In the genomic region with DNA sequence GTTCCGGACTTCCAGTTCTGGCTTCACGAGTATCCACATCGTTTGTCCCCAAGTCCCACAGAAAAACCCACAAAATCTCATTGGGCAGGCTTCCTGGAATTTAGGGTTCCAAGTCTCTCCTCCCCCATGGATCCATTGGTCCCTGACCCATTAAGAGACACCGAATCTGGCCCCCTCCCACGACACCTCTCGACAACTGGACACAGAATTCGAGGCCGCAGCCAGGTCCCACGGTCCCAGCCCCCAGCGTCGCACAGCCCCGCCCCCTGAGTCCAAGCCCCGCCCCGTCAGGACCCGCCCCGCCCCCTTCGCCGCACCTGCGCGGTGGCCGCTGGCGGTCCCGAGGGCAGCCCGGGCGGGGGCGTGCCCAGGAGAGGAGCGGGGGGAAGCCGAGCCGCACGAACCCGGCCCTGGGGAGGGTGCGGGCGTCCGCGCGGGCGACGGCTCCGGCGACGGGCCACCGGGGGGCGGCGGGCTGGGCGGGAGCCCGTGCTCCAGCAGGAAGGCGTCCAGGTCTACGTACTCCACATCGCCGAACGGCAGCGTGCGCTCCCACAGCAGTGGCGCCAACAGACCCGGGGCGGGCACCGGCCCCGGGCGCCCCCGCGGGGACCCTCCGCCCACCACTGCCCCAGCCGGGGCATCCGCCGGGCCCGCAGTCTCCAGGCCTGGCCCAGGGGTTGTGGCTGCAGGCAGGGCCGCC, we compare ENCODE assay signal across 8 cellular contexts. TPM values are rescaled to one million over a fixed set of nuclear protein-coding genes. Genes with fewer than 3 reads are reported as not detected.
DNase-seq lines count a peak whose midpoint lies in the region; ATAC-seq and TF ChIP-seq lines count a peak whose summit lies in the region.

No MANE protein-coding gene starts in this region.

- H3K4me2 ChIP-seq in OCI-LY3 (ENCODE audit: low read length) (peak overlapping the region; percentile 95), neural progenitor cell (peak overlapping the region; percentile 98)

- peak; percentile 79 for DNase-seq in AG20443 (ENCODE audit: low spot score)
- peak; percentile 69 for DNase-seq in activated T-helper 1 cell treated with Interleukin-2 at 50 U/mL for 16 hours (ENCODE audit: low read depth)
- no peak for DNase-seq in fibroblast of the aortic adventitia (ENCODE audit: low read depth)
- DNase-seq in neural progenitor cell (ENCODE audit: low spot score): peak; percentile 90
- peak; percentile 88 for DNase-seq in testis
- DNase-seq in HCEC 1CT: no peak

- ATAC-seq in GM19397 (IDR thresholded peaks at IDR 0.05; ENCODE audit: unreplicated experiment): peak; percentile 19

- TF ChIP-seq CTCF in OCI-LY3 (IDR thresholded peaks at IDR 0.05; ENCODE audit: low read depth, low read length) (no peak), fibroblast of the aortic adventitia (IDR thresholded peaks at IDR 0.05; ENCODE audit: insufficient read depth, low read length) (no peak), neural progenitor cell (IDR thresholded peaks at IDR 0.05) (no peak), testis (IDR thresholded peaks at IDR 0.05) (no peak)

- peaks cover 8% of the 10 kb centered on the region for H3K36me3 Mint-ChIP-seq in neural progenitor cell

- peaks cover 8% of the 10 kb centered on the region for H3K27me3 Mint-ChIP-seq in neural progenitor cell (ENCODE audit: insufficient read depth, low read depth)

- H3K9ac ChIP-seq in OCI-LY3 (ENCODE audit: low read length) (peak overlapping the region; percentile 85), neural progenitor cell (peak overlapping the region; percentile 40)

- H3K4me3 Mint-ChIP-seq in neural progenitor cell: peak overlapping the region; percentile 90

- H3K79me2 ChIP-seq in OCI-LY3 (ENCODE audit: low read length) (peaks cover 16% of the 10 kb centered on the region), neural progenitor cell (ENCODE audit: low read depth) (peaks cover 10% of the 10 kb centered on the region)

- H3K4me3 ChIP-seq in OCI-LY3 (ENCODE audit: low read length) (peak overlapping the region; percentile 77), fibroblast of the aortic adventitia (ENCODE audit: low read depth, low read length) (peak overlapping the region; percentile 73), neural progenitor cell (peak overlapping the region; percentile 87), testis (peak overlapping the region; percentile 72 to 82)

- H3K9me3 ChIP-seq in OCI-LY3 (ENCODE audit: insufficient read depth, low read length) (no peaks in the 10 kb centered on the region), neural progenitor cell (ENCODE audit: low read depth) (no peaks in the 10 kb centered on the region), testis (no peaks in the 10 kb centered on the region)

- H3K36me3 ChIP-seq in OCI-LY3 (replicated peaks; ENCODE audit: low read depth, low read length) (peaks cover 5% of the 10 kb centered on the region), neural progenitor cell (no peaks in the 10 kb centered on the region), testis (ENCODE audit: low read depth, missing control alignments) (no peaks in the 10 kb centered on the region)

- no peak overlapping the region for H2AFZ ChIP-seq in OCI-LY3 (ENCODE audit: low read depth, low read length)
- H2AFZ ChIP-seq in neural progenitor cell (replicated peaks): no peak overlapping the region

- intact Hi-C loops in testis (cut with DNase I; ENCODE audit: low total_unique reads): no loop called here

- H3K27ac Mint-ChIP-seq in neural progenitor cell: no peak overlapping the region

- peaks cover 64% of the 10 kb centered on the region for H3F3A ChIP-seq in neural progenitor cell (ENCODE audit: low read depth)

- peaks cover 68% of the 10 kb centered on the region for H3K4me1 Mint-ChIP-seq in neural progenitor cell

- WGBS in testis, 2 donors: 0 to 3% methylated on average over 4 to 42 of the region's 67 CpGs

- H3K27me3 ChIP-seq in OCI-LY3 (ENCODE audit: low read depth, low read length) (no peaks in the 10 kb centered on the region), neural progenitor cell (no peaks in the 10 kb centered on the region), testis (no peaks in the 10 kb centered on the region)

- H3K27ac ChIP-seq in OCI-LY3 (ENCODE audit: low read length) (peak overlapping the region; percentile 76), neural progenitor cell (no peak overlapping the region), testis (peak overlapping the region; percentile 98 to 99)

- no peaks in the 10 kb centered on the region for H3K9me3 Mint-ChIP-seq in neural progenitor cell

- TF ChIP-seq POLR2A in testis (IDR thresholded peaks at IDR 0.05): peak; percentile 81

- H4K20me1 ChIP-seq in OCI-LY3 (ENCODE audit: insufficient read depth, low read length) (no peaks in the 10 kb centered on the region), neural progenitor cell (ENCODE audit: low read depth) (peaks cover 30% of the 10 kb centered on the region)

- H3K4me1 ChIP-seq in OCI-LY3 (ENCODE audit: low read length) (peaks cover 45% of the 10 kb centered on the region), neural progenitor cell (peaks cover 25% of the 10 kb centered on the region), testis (peaks cover 45% of the 10 kb centered on the region)

RNA-seq across cellular contexts. Expression of gene DBP, which starts 1.8 kb away (rescaled TPM):
- total RNA-seq in fibroblast of the aortic adventitia (ENCODE audit: low replicate concordance) (20.9 and 48.8 TPM in 2 replicates), neural progenitor cell (ENCODE audit: low replicate concordance) (7.4 and 10.3 TPM in 2 replicates), testis (10 to 100 TPM; 48.9 to 51.0 TPM)
- polyA plus RNA-seq in testis (ENCODE audit: insufficient read depth, low read depth, low replicate concordance): 30.4 TPM

RNA-seq across cellular contexts. Expression of gene CA11, which starts 10.6 kb away (rescaled TPM):
- 2.3 and 14.5 TPM in 2 replicates for total RNA-seq in fibroblast of the aortic adventitia (ENCODE audit: low replicate concordance)
- total RNA-seq in neural progenitor cell (ENCODE audit: low replicate concordance): 12.6 and 49.8 TPM in 2 replicates
- 1 to 10 TPM; 6.3 to 6.8 TPM for total RNA-seq in testis
- polyA plus RNA-seq in testis (ENCODE audit: insufficient read depth, low read depth, low replicate concordance): 20.0 TPM

RNA-seq across cellular contexts. Expression of gene SPHK2, which starts 16.1 kb away (rescaled TPM):
- total RNA-seq in fibroblast of the aortic adventitia (ENCODE audit: low replicate concordance) (10.9 and 16.3 TPM in 2 replicates), neural progenitor cell (ENCODE audit: low replicate concordance) (7.2 and 46.1 TPM in 2 replicates), testis (10 to 100 TPM; 31.2 to 43.1 TPM)
- 47.6 TPM for polyA plus RNA-seq in testis (ENCODE audit: insufficient read depth, low read depth, low replicate concordance)

RNA-seq across cellular contexts. Expression of gene RPL18, which starts 16.4 kb away (rescaled TPM):
- 1,782 and 2,036 TPM in 2 replicates for total RNA-seq in fibroblast of the aortic adventitia (ENCODE audit: low replicate concordance)
- total RNA-seq in neural progenitor cell (ENCODE audit: low replicate concordance): 1,962 and 2,391 TPM in 2 replicates
- 1,000 to 10,000 TPM; 1,047 to 1,537 TPM for total RNA-seq in testis
- 1,050 TPM for polyA plus RNA-seq in testis (ENCODE audit: insufficient read depth, low read depth, low replicate concordance)

RNA-seq across cellular contexts. Expression of gene FAM83E, which starts 20.5 kb away (rescaled TPM):
- total RNA-seq in fibroblast of the aortic adventitia (ENCODE audit: low replicate concordance): 0.18 TPM in 1 of 2 replicates, not detected in the other
- 0.06 and 2.6 TPM in 2 replicates for total RNA-seq in neural progenitor cell (ENCODE audit: low replicate concordance)
- 1 to 10 TPM in 1 of 2 donors, under 1 TPM in 1; 0.99 to 1.6 TPM for total RNA-seq in testis
- 2.2 TPM for polyA plus RNA-seq in testis (ENCODE audit: insufficient read depth, low read depth, low replicate concordance)

Comparison
In these comparisons a context has a peak if more than half of its experiments do, and no peak if none do; other contexts are left out.
1. DNase-seq: peak in AG20443 (single experiment), activated T-helper 1 cell treated with Interleukin-2 at 50 U/mL for 16 hours (single experiment), neural progenitor cell (single experiment) and testis (single experiment); none in fibroblast of the aortic adventitia (single experiment) and HCEC 1CT (single experiment).
2. Peak in every context shown above with its lines, with median percentiles within 50 percentile points of each other: H3K4me3 ChIP-seq.